ENCODE assay signal across 32 cellular contexts in genomic region chr15:57458255-57458850, GRCh38.
A peak's percentile ranks its signal among the peaks of the same experiment; 100 is the strongest.
DNase-seq lines count a peak whose midpoint lies in the region; ATAC-seq, FAIRE-seq and TF ChIP-seq lines count a peak whose summit lies in the region.
"Had no signal": no experiment of that assay in that cellular context is flagged by ENCODE, and none has a peak within 500 bp of the region (broad histone marks: within the 10 kb centered on the region; RNA-seq: fewer than 3 reads in every experiment).

No MANE protein-coding gene starts in this region.

- TF ChIP-seq EP300 in neural cell (conservative IDR thresholded peaks at IDR 0.05; ENCODE audit: poor library complexity, severe bottlenecking): no peak

- H3K4me1 ChIP-seq in endothelial cell of umbilical vein (ENCODE audit: control insufficient read depth, extremely low read depth, insufficient read depth, low read length): peaks cover 29% of the 10 kb centered on the region

- POLR2A ChIA-PET in endothelial cell of umbilical vein (lab: Charles Lee): no interaction called here

- H3K9me3 ChIP-seq in endothelial cell of umbilical vein (replicated peaks; ENCODE audit: control insufficient read depth, insufficient read depth, low read length) (no peaks in the 10 kb centered on the region), neural cell (ENCODE audit: low read length) (no peaks in the 10 kb centered on the region)
- H3K9me3 ChIP-seq: neutrophil, thoracic aorta had no signal

- H2AFZ ChIP-seq in endothelial cell of umbilical vein (ENCODE audit: low read depth, low read length) (peak overlapping the region; percentile 54), neural cell (ENCODE audit: low read depth, low read length) (no peak overlapping the region)
- H2AFZ ChIP-seq: GM23248 had no signal

- H4K20me1 ChIP-seq in endothelial cell of umbilical vein (replicated peaks; ENCODE audit: control insufficient read depth, extremely low read depth, insufficient read depth, low read length) (no peaks in the 10 kb centered on the region), neural cell (ENCODE audit: insufficient read depth) (no peaks in the 10 kb centered on the region)

- no peaks in the 10 kb centered on the region for H3K9me3 Mint-ChIP-seq in activated T-cell treated with anti-CD3 and anti-CD28 coated beads, Interleukin-2, amount 50 U/mL, for 4 hours
- H3K9me3 Mint-ChIP-seq: activated CD4-positive, alpha-beta T cell treated with anti-CD3 and anti-CD28 coated beads, Interleukin-2, amount 10 ng/mL, durations not matched to agents 24 days and 14 days; activated T-cell treated with anti-CD3 and anti-CD28 coated beads, Interleukin-2, amount 50 U/mL, for 24 hours; CD4-positive, CD25-positive, alpha-beta regulatory T cell; dendritic cell treated with granulocyte-macrophage colony-stimulating factor and Interleukin-4, amounts not matched to agents 40 ng/mL and 50 ng/mL, for 4 days; T-cell had no signal

- TF ChIP-seq RAD21 in neural cell (conservative IDR thresholded peaks at IDR 0.05): no peak

- H3K27ac ChIP-seq in endothelial cell of umbilical vein (ENCODE audit: insufficient read depth, low read depth, low read length) (no peak overlapping the region), neural cell (ENCODE audit: low read length) (peak overlapping the region; percentile 32)
- H3K27ac ChIP-seq: 22Rv1, GM23248, neutrophil, thoracic aorta had no signal

- H3K36me3 Mint-ChIP-seq in activated T-cell treated with anti-CD3 and anti-CD28 coated beads, Interleukin-2, amount 50 U/mL, for 4 hours (ENCODE audit: insufficient read depth): no peaks in the 10 kb centered on the region
- H3K36me3 Mint-ChIP-seq: CD4-positive, CD25-positive, alpha-beta regulatory T cell; T-cell had no signal

- no peaks in the 10 kb centered on the region for H3K4me1 Mint-ChIP-seq in activated T-cell treated with anti-CD3 and anti-CD28 coated beads, Interleukin-2, amount 50 U/mL, for 4 hours (ENCODE audit: low read depth)
- H3K4me1 Mint-ChIP-seq: activated CD4-positive, alpha-beta T cell treated with anti-CD3 and anti-CD28 coated beads, Interleukin-2, amount 10 ng/mL, durations not matched to agents 24 days and 14 days; CD4-positive, CD25-positive, alpha-beta regulatory T cell; T-cell had no signal

- no peak for ATAC-seq in activated T-cell treated with anti-CD3 and anti-CD28 coated beads, Interleukin-2, amount 50 U/mL, for 4 hours
- ATAC-seq: T-cell had no signal

- peak; percentile 25 for DNase-seq in NCI-H187 treated with DMSO at 0.1 percent for 48 hours (lab: John Stamatoyannopoulos, UW)
- no peak for DNase-seq in NCI-H187 (lab: John Stamatoyannopoulos, UW)
- DNase-seq in OCI-M1 (lab: John Stamatoyannopoulos, UW): peak; percentile 51
- peak; percentile 89 for DNase-seq in endothelial cell of umbilical vein (ENCODE audit: low read depth, low spot score)
- no peak for DNase-seq in NCI-H526 treated with DMSO at 0.1 percent for 48 hours (lab: John Stamatoyannopoulos, UW)
- no peak for DNase-seq in NCI-H2227 treated with DMSO at 0.1 percent for 48 hours (lab: John Stamatoyannopoulos, UW)
- DNase-seq in activated T-cell treated with anti-CD3 and anti-CD28 coated beads, Interleukin-2, amount 50 U/mL, for 4 hours: no peak
- DNase-seq: activated CD4-positive, alpha-beta T cell treated with anti-CD3 and anti-CD28 coated beads, Interleukin-2, amount 10 ng/mL, durations not matched to agents 24 days and 14 days; activated gamma-delta T cell treated with Interleukin-2 at 50 U/mL for 16 hours; activated T-cell treated with anti-CD3 and anti-CD28 coated beads, Interleukin-2, amount 50 U/mL, for 24 hours; CD4-positive, CD25-positive, alpha-beta regulatory T cell; central memory CD4-positive, alpha-beta T cell; EL; GM23248; Kasumi-1; mesendoderm; NCI-H1436; NCI-H2107; NCI-H524; SIG-M5; stimulated activated naive CD4-positive, alpha-beta T cell treated with Interleukin-2 at 50 U/mL for 16 hours; T-cell had no signal

- peak; percentile 84 for FAIRE-seq in endothelial cell of umbilical vein (lab: Jason Lieb, UNC)
- FAIRE-seq: astrocyte, D721Med, GM12891, TTC549 had no signal

- BruUV-seq in endothelial cell of umbilical vein (replicated peaks; lab: Mats Ljungman, UMichigan): no TSS peak

- no peak overlapping the region for H3K4me3 Mint-ChIP-seq in activated T-cell treated with anti-CD3 and anti-CD28 coated beads, Interleukin-2, amount 50 U/mL, for 4 hours
- H3K4me3 Mint-ChIP-seq: activated CD4-positive, alpha-beta T cell treated with anti-CD3 and anti-CD28 coated beads, Interleukin-2, amount 10 ng/mL, durations not matched to agents 24 days and 14 days; activated T-cell treated with anti-CD3 and anti-CD28 coated beads, Interleukin-2, amount 50 U/mL, for 24 hours; CD4-positive, CD25-positive, alpha-beta regulatory T cell; dendritic cell treated with granulocyte-macrophage colony-stimulating factor and Interleukin-4, amounts not matched to agents 40 ng/mL and 50 ng/mL, for 4 days; T-cell had no signal

- no peaks in the 10 kb centered on the region for H3K9me1 ChIP-seq in endothelial cell of umbilical vein (replicated peaks; ENCODE audit: control insufficient read depth, extremely low read depth, insufficient read depth, low read length)

- no peaks in the 10 kb centered on the region for H3K9me2 ChIP-seq in neural cell (ENCODE audit: insufficient read depth, low read length)

- H3K4me2 ChIP-seq in endothelial cell of umbilical vein (ENCODE audit: insufficient read depth, low read length) (peak overlapping the region; percentile 73), neural cell (ENCODE audit: low read length) (no peak overlapping the region)

- H3K27me3 ChIP-seq in endothelial cell of umbilical vein (ENCODE audit: control insufficient read depth in 2 of 2, insufficient read depth in 2 of 2, low read length in 2 of 2) (no peaks in the 10 kb centered on the region), neural cell (ENCODE audit: insufficient read depth, low read depth, low read length) (no peaks in the 10 kb centered on the region)
- H3K27me3 ChIP-seq: neutrophil had no signal

- TF ChIP-seq POLR2A in endothelial cell of umbilical vein (IDR thresholded peaks at IDR 0.05; ENCODE audit: low read depth, low read length): no peak

- H3K79me2 ChIP-seq in endothelial cell of umbilical vein (ENCODE audit: control insufficient read depth, insufficient read depth, low read length) (no peaks in the 10 kb centered on the region), neural cell (replicated peaks; ENCODE audit: insufficient read depth, low read length) (no peaks in the 10 kb centered on the region)

- TF ChIP-seq CTCF in endothelial cell of umbilical vein (IDR thresholded peaks at IDR 0.05; ENCODE audit: extremely low read depth in 1 of 2, insufficient read depth in 1 of 2, low read depth in 1 of 2, low read length in 2 of 2) (no peak), neural cell (IDR thresholded peaks at IDR 0.05; ENCODE audit: poor library complexity, severe bottlenecking) (no peak)

- dilution Hi-C loops in endothelial cell of umbilical vein (cut with MboI; ENCODE audit: extremely low pct_ligation_motif_present, low sequenced_read_pairs): no loop called here

- H3K36me3 ChIP-seq in endothelial cell of umbilical vein (ENCODE audit: control insufficient read depth in 2 of 2, extremely low read depth in 1 of 2, insufficient read depth in 2 of 2, low read length in 2 of 2) (no peaks in the 10 kb centered on the region), neural cell (ENCODE audit: insufficient read depth, low read length) (no peaks in the 10 kb centered on the region)
- H3K36me3 ChIP-seq: neutrophil, thoracic aorta had no signal

- CTCF ChIA-PET in endothelial cell of umbilical vein (lab: Charles Lee): interaction anchor here (1.0 to 2.1 kb wide), 4 partner anchors 13 to 70 kb away, joined by 3 to 12 read pairs (median 3); no protein-coding TSS in a partner anchor

- peaks cover 7% of the 10 kb centered on the region for H3K27me3 Mint-ChIP-seq in activated T-cell treated with anti-CD3 and anti-CD28 coated beads, Interleukin-2, amount 50 U/mL, for 4 hours (ENCODE audit: low read depth)
- H3K27me3 Mint-ChIP-seq: progenitor cell of endocrine pancreas had no signal

- peaks cover 7% of the 10 kb centered on the region for H3F3A ChIP-seq in neural cell (ENCODE audit: insufficient read depth, low read length, poor library complexity, severe bottlenecking)

- H3K9ac ChIP-seq in endothelial cell of umbilical vein (replicated peaks; ENCODE audit: extremely low read depth, insufficient read depth, low read length) (no peak overlapping the region), neural cell (ENCODE audit: low read length) (no peak overlapping the region)
- H3K9ac ChIP-seq: GM23248 had no signal

- intact Hi-C loops in endothelial cell of umbilical vein (cut with micrococcal nuclease): loop anchor here (1.0 to 5.0 kb wide), 2 partner anchors 49 to 65 kb away; no protein-coding TSS in a partner anchor

- H3K4me3 ChIP-seq in endothelial cell of umbilical vein (replicated peaks in 1 of 3; ENCODE audit: insufficient read depth in 1 of 3, low read depth in 1 of 3, low read length in 3 of 3) (no peak overlapping the region), neural cell (ENCODE audit: low read length) (no peak overlapping the region)
- H3K4me3 ChIP-seq: GM23248, thoracic aorta had no signal

TF ChIP-seq in endothelial cell of umbilical vein, 7 proteins besides CTCF, POLR2A, EP300 and RAD21 (continues in another document):
- TF ChIP-seq JUN (IDR thresholded peaks at IDR 0.05; ENCODE audit: borderline replicate concordance, insufficient read depth, insufficient read length, low read depth) (no peak), POLR2AphosphoS5 (IDR thresholded peaks at IDR 0.05; ENCODE audit: insufficient read depth, low read depth, low read length) (peak; percentile 69), FOS (IDR thresholded peaks at IDR 0.05; ENCODE audit: borderline replicate concordance, insufficient read depth, low read length) (peak; percentile 27), MAX (IDR thresholded peaks at IDR 0.05; ENCODE audit: insufficient read depth, insufficient read length) (no peak), GATA2 (IDR thresholded peaks at IDR 0.05; ENCODE audit: insufficient read depth, insufficient read length, low read depth, low read length) (peak; percentile 75)

TF ChIP-seq in neural cell, 6 proteins besides CTCF, POLR2A, EP300 and RAD21:
- no peak for TF ChIP-seq TAF1 (IDR thresholded peaks at IDR 0.05; ENCODE audit: low read depth)
- peak; percentile 49 for TF ChIP-seq POLR2AphosphoS5 (IDR thresholded peaks at IDR 0.05)

Comparison
In these comparisons a context has a peak if more than half of its experiments do, and no peak if none do; other contexts are left out.
1. DNase-seq: peak in NCI-H187 treated with DMSO at 0.1 percent for 48 hours (single experiment), OCI-M1 (single experiment) and endothelial cell of umbilical vein (single experiment); none in NCI-H187 (0 of 2), NCI-H526 treated with DMSO at 0.1 percent for 48 hours (single experiment), NCI-H2227 treated with DMSO at 0.1 percent for 48 hours (single experiment) and activated T-cell treated with anti-CD3 and anti-CD28 coated beads, Interleukin-2, amount 50 U/mL, for 4 hours (single experiment).